In genomic region chr14:50026396-50026795, GRCh38 we compare ENCODE assay signal across 12 cellular contexts.
"Had no signal": no experiment of that assay in that cellular context is flagged by ENCODE, and none has a peak within 500 bp of the region (broad histone marks: within the 10 kb centered on the region; RNA-seq: fewer than 3 reads in every experiment).

No MANE protein-coding gene starts in this region.

- DNase-seq: KBM-7, NCI-H1417 treated with DMSO at 0.1 percent for 48 hours, NCI-H146, NCI-H1930, NCI-H2107, NCI-H2227 treated with DMSO at 0.1 percent for 48 hours, NCI-H526 treated with DMSO at 0.1 percent for 48 hours, NCI-H748 treated with DMSO at 0.1 percent for 48 hours, OCI-M1, SJCRH30 had no signal

- ATAC-seq: Right ventricle myocardium inferior, SK-N-SH treated with all-trans-retinoic acid at 6 μM for 48 hours had no signal
